ENCODE assay signal across 8 cellular contexts in the genomic region with DNA sequence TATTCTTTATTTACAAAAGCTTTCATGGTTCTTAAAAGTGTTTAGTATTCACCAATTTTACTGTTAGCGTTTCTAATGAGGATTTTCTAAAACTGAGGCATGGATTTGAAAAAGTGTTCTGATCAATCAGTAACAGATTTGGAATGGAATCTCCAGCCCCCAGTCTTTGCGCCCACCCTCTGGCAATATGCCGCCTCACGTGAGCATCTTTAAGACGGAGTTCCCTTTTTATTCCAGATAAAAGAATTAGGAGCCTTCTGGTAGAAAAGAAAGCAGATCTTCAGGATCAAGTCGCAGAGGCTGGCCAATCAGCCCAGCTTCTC. TPM values are rescaled to one million over a fixed set of nuclear protein-coding genes. Genes with fewer than 3 reads are reported as not detected.
DNase-seq lines count a peak whose midpoint lies in the region; ATAC-seq and TF ChIP-seq lines count a peak whose summit lies in the region.

No MANE protein-coding gene starts in this region.

- H3K27ac ChIP-seq in HUES6 (ENCODE audit: low read depth, low read length) (no peak overlapping the region), coronary artery (peak overlapping the region; percentile 33 to 86)

- POLR2A ChIA-PET in naive thymus-derived CD8-positive, alpha-beta T cell (lab: Charles Lee): no interaction called here

- H3K4me1 Mint-ChIP-seq in naive thymus-derived CD8-positive, alpha-beta T cell: peaks cover 7 to 23% (median 11%) of the 10 kb centered on the region in 4 donors

- H3K36me3 ChIP-seq in HUES6 (ENCODE audit: control insufficient read depth, insufficient read depth, low read length): no peaks in the 10 kb centered on the region; the same call in 1 of the 2 replicates

- H3K4me3 Mint-ChIP-seq in naive thymus-derived CD8-positive, alpha-beta T cell: peak overlapping the region; percentile 82 to 92 (median 88)

- H3K9me3 Mint-ChIP-seq in naive thymus-derived CD8-positive, alpha-beta T cell: no peaks in the 10 kb centered on the region

- DNase-seq in AG08396 (ENCODE audit: low spot score) (peak; percentile 41), coronary artery (ENCODE audit: low spot score) (no peak), glomerular visceral epithelial cell (ENCODE audit: extremely low spot score) (no peak), DMS153 (lab: John Stamatoyannopoulos, UW) (no peak), HT-29 (ENCODE audit: low spot score) (no peak), NOMO-1 treated with dmso at 0.1 percent for 144 hours (lab: John Stamatoyannopoulos, UW; ENCODE audit: unreplicated experiment) (no peak)
- DNase-seq in naive thymus-derived CD8-positive, alpha-beta T cell: no peak

- H3K4me1 ChIP-seq in HUES6 (ENCODE audit: control insufficient read depth, insufficient read depth, low read length): peaks cover 6% of the 10 kb centered on the region; the same call in 1 of the 2 replicates

- TF ChIP-seq CTCF in coronary artery (IDR thresholded peaks at IDR 0.05): no peak

- no peaks in the 10 kb centered on the region for H3K27me3 ChIP-seq in HUES6 (ENCODE audit: control insufficient read depth, insufficient read depth, low read length)

- H3K27ac Mint-ChIP-seq in naive thymus-derived CD8-positive, alpha-beta T cell: peak overlapping the region in 7 of 10 donors; percentile 38 to 92 (median 68)

- peak overlapping the region; percentile 78 for H3K9ac ChIP-seq in HUES6 (ENCODE audit: low read length)

- ATAC-seq in naive thymus-derived CD8-positive, alpha-beta T cell: no peak

- H3K4me3 ChIP-seq in HUES6 (ENCODE audit: low read depth, low read length) (peak overlapping the region; percentile 85), coronary artery (peak overlapping the region; percentile 83)

- H3K9me3 ChIP-seq in HUES6 (ENCODE audit: control insufficient read depth, insufficient read depth, low read depth, low read length): no peaks in the 10 kb centered on the region

- H3K27me3 Mint-ChIP-seq in naive thymus-derived CD8-positive, alpha-beta T cell: peaks cover 0 to 8% (median 0%) of the 10 kb centered on the region in 5 donors

- H3K36me3 Mint-ChIP-seq in naive thymus-derived CD8-positive, alpha-beta T cell: no peaks in the 10 kb centered on the region

RNA-seq across cellular contexts. Expression of a gene that starts 1.1 kb away (rescaled TPM):
- total RNA-seq in naive thymus-derived CD8-positive, alpha-beta T cell: 1 to 10 TPM; 2.6 to 3.1 TPM
- polyA plus RNA-seq in naive thymus-derived CD8-positive, alpha-beta T cell: under 1 TPM; 0.48 to 0.89 (median 0.50) TPM
- total RNA-seq in HT-29 (2014; rRNA removed; shearing (Covaris generic)): 24.3 and 24.6 TPM in 2 replicates

RNA-seq across cellular contexts. Expression of a gene that starts 1.8 kb away (rescaled TPM):
- 1 to 10 TPM; 4.2 to 4.8 TPM for total RNA-seq in naive thymus-derived CD8-positive, alpha-beta T cell
- under 1 TPM in 1 of 3 donors, not detected in 2; 0.37 TPM for polyA plus RNA-seq in naive thymus-derived CD8-positive, alpha-beta T cell
- total RNA-seq in HT-29 (2014; rRNA removed; shearing (Covaris generic)): 5.5 and 7.0 TPM in 2 replicates
